In genomic region chr9:84315278-84315877, GRCh38 we compare ENCODE assay signal across 8 cellular contexts. TPM values are rescaled to one million over a fixed set of nuclear protein-coding genes. Genes with fewer than 3 reads are reported as not detected.
DNase-seq lines count a peak whose midpoint lies in the region; ATAC-seq, FAIRE-seq and TF ChIP-seq lines count a peak whose summit lies in the region.

No MANE protein-coding gene starts in this region.

- H3K27ac ChIP-seq in body of pancreas: no peak overlapping the region

- peaks cover 22 to 34% of the 10 kb centered on the region in 2 donors for H3K4me1 Mint-ChIP-seq in immature natural killer cell

- intact Hi-C loops in body of pancreas (cut with DNase I): no loop called here

- peaks cover 5% of the 10 kb centered on the region for H3K4me1 ChIP-seq in body of pancreas

- peak overlapping the region in 1 of 5 donors; percentile 20 for H3K4me3 Mint-ChIP-seq in immature natural killer cell

- DNase-seq in AG20443 (ENCODE audit: low spot score) (peak; percentile 72), GM19239 (ENCODE audit: insufficient read length, low spot score) (no peak), NAMALWA (ENCODE audit: low spot score) (peak; percentile 65), T-helper 22 cell (ENCODE audit: low read depth) (peak; percentile 3), body of pancreas (peak; percentile 54 to 70 (median 63)), immature natural killer cell (peak; percentile 40 to 47 (median 41)), SKM-1 (lab: John Stamatoyannopoulos, UW; ENCODE audit: unreplicated experiment) (no peak)
- peak; percentile 65 for DNase-seq in stimulated activated CD4-positive, alpha-beta T cell treated with anti-CD3 and anti-CD28 coated beads, Interleukin-15, amount 100 ng/mL, for 24 hours

- H3K9me3 Mint-ChIP-seq in immature natural killer cell: no peaks in the 10 kb centered on the region

- H3K27ac Mint-ChIP-seq in immature natural killer cell: peak overlapping the region in 2 of 6 donors; percentile 0 to 70

- no peaks in the 10 kb centered on the region for H3K27me3 Mint-ChIP-seq in immature natural killer cell (ENCODE audit: low read depth in 3 of 3)

- peak; percentile 31 for FAIRE-seq in GM19239 (lab: Jason Lieb, UNC)

- no peak overlapping the region for H3K4me3 ChIP-seq in body of pancreas

- H3K27me3 ChIP-seq in body of pancreas: no peaks in the 10 kb centered on the region

- 10% methylated on average over 8 of the region's 8 CpGs for WGBS in body of pancreas, 2 donors

- TF ChIP-seq POLR2A in body of pancreas (IDR thresholded peaks at IDR 0.05): no peak

- H3K36me3 Mint-ChIP-seq in immature natural killer cell: no peaks in the 10 kb centered on the region

- H3K9me3 ChIP-seq in body of pancreas: no peaks in the 10 kb centered on the region

- H3K36me3 ChIP-seq in body of pancreas (replicated peaks in 1 of 2; ENCODE audit: insufficient read depth in 1 of 2, low read depth in 2 of 2): no peaks in the 10 kb centered on the region

- peak; percentile 68 for ATAC-seq in body of pancreas

- peak; percentile 59 to 71 (median 68) for TF ChIP-seq CTCF in body of pancreas (IDR thresholded peaks at IDR 0.05)

RNA-seq across cellular contexts. Expression of gene SLC28A3, which starts 25.2 kb away (rescaled TPM):
- 1 to 10 TPM; 4.3 to 8.0 TPM for total RNA-seq in body of pancreas
- under 1 TPM in 1 of 3 donors, not detected in 2; 0.28 TPM for polyA plus RNA-seq in immature natural killer cell

Comparison
In these comparisons a context has a peak if more than half of its experiments do, and no peak if none do; other contexts are left out.
1. DNase-seq: peak in AG20443 (single experiment), NAMALWA (single experiment), T-helper 22 cell (single experiment), body of pancreas (4 of 4), immature natural killer cell (3 of 3) and stimulated activated CD4-positive, alpha-beta T cell treated with anti-CD3 and anti-CD28 coated beads, Interleukin-15, amount 100 ng/mL, for 24 hours (single experiment); none in GM19239 (single experiment) and SKM-1 (single experiment).